Comparison of ENCODE assay signal across 9 cellular contexts in the genomic region with DNA sequence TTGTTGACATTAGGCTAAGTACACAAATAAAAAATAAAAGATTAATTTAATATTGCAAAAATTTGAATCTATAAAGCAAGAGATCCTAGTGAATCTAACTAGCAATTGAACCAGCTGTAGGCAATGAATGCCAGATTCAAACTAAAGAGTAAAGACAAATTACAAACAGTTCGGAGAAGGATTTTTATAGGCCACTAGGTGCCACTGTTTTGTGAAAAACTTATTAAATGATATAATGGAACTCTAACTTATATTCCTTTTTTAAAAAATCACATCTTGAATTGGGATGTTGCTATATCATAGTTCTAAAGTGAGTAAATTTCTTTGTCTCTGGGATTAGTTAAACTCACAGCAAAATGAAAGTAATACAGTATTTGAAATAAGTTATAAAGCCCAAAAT. TPM values are rescaled to one million over a fixed set of nuclear protein-coding genes. Genes with fewer than 3 reads are reported as not detected.
DNase-seq lines count a peak whose midpoint lies in the region; ATAC-seq and TF ChIP-seq lines count a peak whose summit lies in the region.
"Had no signal": no experiment of that assay in that cellular context is flagged by ENCODE, and none has a peak within 500 bp of the region (broad histone marks: within the 10 kb centered on the region; RNA-seq: fewer than 3 reads in every experiment).

No MANE protein-coding gene starts in this region.

- H3K4me2 ChIP-seq in Loucy (ENCODE audit: low read depth, low read length, poor library complexity, severe bottlenecking) = no peak overlapping the region

- DNase-seq in AG09319 (ENCODE audit: extremely low read depth, low read depth) = no peak
- no peak for DNase-seq in body of pancreas
- no peak for DNase-seq in lower lobe of right lung
- no peak for DNase-seq in activated gamma-delta T cell (lab: John Stamatoyannopoulos, UW)
- DNase-seq in COLO829 (ENCODE audit: low spot score) = no peak
- no peak for DNase-seq in activated gamma-delta T cell treated with Interleukin-2 at 50 U/mL for 16 hours

- no peaks in the 10 kb centered on the region for H3K36me3 ChIP-seq in Loucy (ENCODE audit: insufficient read depth, low read length)
- H3K36me3 ChIP-seq in body of pancreas (replicated peaks in 1 of 2; ENCODE audit: insufficient read depth in 1 of 2, low read depth in 2 of 2) = no peaks in the 10 kb centered on the region
- no peaks in the 10 kb centered on the region for H3K36me3 ChIP-seq in lower lobe of right lung

- no peaks in the 10 kb centered on the region for H3F3A ChIP-seq in Loucy (ENCODE audit: low read depth)

- WGBS in body of pancreas, 2 donors = 0 to 3% methylated on average over 1 of the region's 1 CpG

- H3K79me2 ChIP-seq in Loucy (ENCODE audit: insufficient read depth, low read length) = no peaks in the 10 kb centered on the region

- no peak for TF ChIP-seq POLR2A in body of pancreas (IDR thresholded peaks at IDR 0.05)

- H3K4me3 ChIP-seq in Loucy (ENCODE audit: low read length, poor library complexity, severe bottlenecking) (no peak overlapping the region), body of pancreas (no peak overlapping the region), lower lobe of right lung (no peak overlapping the region)
- H3K4me3 ChIP-seq: mucosa of descending colon had no signal

- H3K27me3 ChIP-seq in Loucy (ENCODE audit: insufficient read depth, low read length, poor library complexity, severe bottlenecking) (no peaks in the 10 kb centered on the region), body of pancreas (no peaks in the 10 kb centered on the region), lower lobe of right lung (ENCODE audit: low read depth) (no peaks in the 10 kb centered on the region)

- no peaks in the 10 kb centered on the region for H4K20me1 ChIP-seq in Loucy (ENCODE audit: insufficient read depth, low read length, poor library complexity, severe bottlenecking)

- TF ChIP-seq CTCF in AG09319 (IDR thresholded peaks at IDR 0.05; ENCODE audit: low read depth, low read length) = peak; percentile 40
- peak; percentile 63 for TF ChIP-seq CTCF in Loucy (conservative IDR thresholded peaks at IDR 0.05; ENCODE audit: low read length)
- TF ChIP-seq CTCF in body of pancreas (IDR thresholded peaks at IDR 0.05) = peak; percentile 8 to 58 (median 49)
- peak; percentile 46 for TF ChIP-seq CTCF in lower lobe of right lung (IDR thresholded peaks at IDR 0.05)

- intact Hi-C loops in body of pancreas (cut with DNase I) (no loop called here), lower lobe of right lung (cut with DNase I) (no loop called here)

- no peak overlapping the region for H3K9ac ChIP-seq in Loucy (ENCODE audit: low read depth, low read length, poor library complexity, severe bottlenecking)

- ATAC-seq in body of pancreas = no peak
- ATAC-seq in lower lobe of right lung = no peak
- no peak for ATAC-seq in HG02623 (IDR thresholded peaks at IDR 0.05; ENCODE audit: unreplicated experiment)
- ATAC-seq: mucosa of descending colon had no signal

- H3K27ac ChIP-seq in body of pancreas = no peak overlapping the region
- no peak overlapping the region for H3K27ac ChIP-seq in lower lobe of right lung

- H2AFZ ChIP-seq in Loucy (ENCODE audit: low read length) = no peak overlapping the region

- H3K4me1 ChIP-seq in Loucy (ENCODE audit: insufficient read depth, low read length, poor library complexity, severe bottlenecking) = peaks cover 11% of the 10 kb centered on the region
- H3K4me1 ChIP-seq in body of pancreas = no peaks in the 10 kb centered on the region
- no peaks in the 10 kb centered on the region for H3K4me1 ChIP-seq in lower lobe of right lung

- H3K9me3 ChIP-seq in Loucy (ENCODE audit: insufficient read depth, low read depth, low read length) (no peaks in the 10 kb centered on the region), body of pancreas (no peaks in the 10 kb centered on the region), lower lobe of right lung (no peaks in the 10 kb centered on the region)
- H3K9me3 ChIP-seq: mucosa of descending colon had no signal

- no peaks in the 10 kb centered on the region for H3K9me2 ChIP-seq in Loucy (replicated peaks; ENCODE audit: low read depth, low read length)

RNA-seq across cellular contexts. Expression of gene GNAI1, which starts 39.1 kb away (rescaled TPM):
- total RNA-seq in body of pancreas (10 to 100 TPM in 1 of 2 donors, 1 to 10 TPM in 1; 9.1 to 16.5 TPM), lower lobe of right lung (32.1 TPM)
